ENCODE assay signal across 27 cellular contexts in genomic region chr1:170731566-170732261, GRCh38.
A peak's percentile ranks its signal among the peaks of the same experiment; 100 is the strongest.
DNase-seq lines count a peak whose midpoint lies in the region; ATAC-seq and TF ChIP-seq lines count a peak whose summit lies in the region.
"Had no signal": no experiment of that assay in that cellular context is flagged by ENCODE, and none has a peak within 500 bp of the region (broad histone marks: within the 10 kb centered on the region; RNA-seq: fewer than 3 reads in every experiment).

No MANE protein-coding gene starts in this region.

- peak overlapping the region in 7 of 12 donors; percentile 3 to 79 (median 56) for H3K27ac ChIP-seq in heart left ventricle
- H3K27ac ChIP-seq in fibroblast of lung (ENCODE audit: insufficient read depth, low read length): peak overlapping the region; percentile 8
- peak overlapping the region; percentile 57 for H3K27ac ChIP-seq in smooth muscle cell (ENCODE audit: low read depth)
- H3K27ac ChIP-seq: HL-60, PC-9, upper lobe of right lung had no signal

- DNase-seq in heart left ventricle (no peak), Right ventricle myocardium inferior (ENCODE audit: missing footprints) (no peak), NCI-H82 (lab: John Stamatoyannopoulos, UW) (peak; percentile 91), fibroblast of lung (ENCODE audit: low read depth in 2 of 2) (no peak), smooth muscle cell (lab: John Stamatoyannopoulos, UW; ENCODE audit: unreplicated experiment) (no peak), erythroblast (lab: John Stamatoyannopoulos, UW) (no peak), COLO668 (lab: John Stamatoyannopoulos, UW; ENCODE audit: unreplicated experiment) (no peak)
- DNase-seq: 8988T; activated CD4-positive, alpha-beta T cell treated with anti-CD3 and anti-CD28 coated beads, Interleukin-2, amount 50 U/mL, for 48 hours; activated CD4-positive, CD25-positive, alpha-beta regulatory T cell treated with anti-CD3 and anti-CD28 coated beads, Interleukin-2, amount 50 U/mL, for 72 hours; activated CD8-positive, alpha-beta memory T cell treated with anti-CD3 and anti-CD28 coated beads, Interleukin-2, amount 50 U/mL, for 4 hours; activated naive CD4-positive, alpha-beta T cell treated with anti-CD3 and anti-CD28 coated beads, Interleukin-2, amount 50 U/mL, for 16 hours; CD4-positive, alpha-beta T cell; KG1; mesendoderm; MM.1S; NCI-H1105 treated with DMSO at 0.1 percent for 48 hours; NCI-H2029; NCI-H526 treated with DMSO at 0.1 percent for 48 hours; PC-9; T-helper 2 cell; upper lobe of right lung had no signal

- peaks cover 28% of the 10 kb centered on the region for H3F3A ChIP-seq in smooth muscle cell (ENCODE audit: low read depth)

- H2AFZ ChIP-seq in fibroblast of lung (ENCODE audit: low read length): no peak overlapping the region
- no peak overlapping the region for H2AFZ ChIP-seq in smooth muscle cell (ENCODE audit: low read depth)
- H2AFZ ChIP-seq: PC-9 had no signal

- H3K4me3 ChIP-seq in heart left ventricle (no peak overlapping the region), fibroblast of lung (replicated peaks in 1 of 4; ENCODE audit: control extremely low read depth in 1 of 4, insufficient read depth in 1 of 4, low read depth in 3 of 4, low read length in 4 of 4) (no peak overlapping the region), smooth muscle cell (no peak overlapping the region)
- H3K4me3 ChIP-seq: breast epithelium, PC-9, upper lobe of right lung had no signal

- ATAC-seq in heart left ventricle: no peak
- no peak for ATAC-seq in Right ventricle myocardium inferior
- no peak for ATAC-seq in GM21526 (IDR thresholded peaks at IDR 0.05; ENCODE audit: low FRiP score, unreplicated experiment)
- ATAC-seq: left lobe of liver; stimulated activated memory B cell treated with anti-CD40 and anti-IgM and Interleukin-4, amounts not matched to agents 10 μg/mL and 1 μg/mL and 100 μg/mL, for 72 hours; upper lobe of right lung had no signal

- intact Hi-C loops in heart left ventricle (cut with DNase I) (loop anchor here in 3 of 10 donors (5.0 to 10.0 kb wide), 2 partner anchors 34 to 197 kb away; partner anchors contain the start of gene GORAB (in 1 of the 3)), Right ventricle myocardium inferior (cut with DNase I) (loop anchor here (5.0 kb wide), 2 partner anchors 34 to 64 kb away; no protein-coding TSS in a partner anchor)

- H3K4me2 ChIP-seq in fibroblast of lung (ENCODE audit: extremely low read depth, insufficient read depth, low read length) (no peak overlapping the region), smooth muscle cell (peak overlapping the region; percentile 37)
- H3K4me2 ChIP-seq: PC-9 had no signal

- peaks cover 0 to 31% (median 0%) of the 10 kb centered on the region in 9 donors for H3K36me3 ChIP-seq in heart left ventricle
- H3K36me3 ChIP-seq in fibroblast of lung (ENCODE audit: control insufficient read depth, insufficient read depth, low read length): peaks cover 7% of the 10 kb centered on the region
- H3K36me3 ChIP-seq in smooth muscle cell (ENCODE audit: low read depth): no peaks in the 10 kb centered on the region
- H3K36me3 ChIP-seq: breast epithelium, upper lobe of right lung had no signal

- no peaks in the 10 kb centered on the region for H3K79me2 ChIP-seq in fibroblast of lung (ENCODE audit: control insufficient read depth, insufficient read depth, low read length)
- H3K79me2 ChIP-seq in smooth muscle cell (ENCODE audit: low read depth): no peaks in the 10 kb centered on the region

- WGBS in heart left ventricle, 4 donors: 61 to 68% (median 65%) methylated on average over 4 of the region's 4 CpGs
- 37% methylated on average over 4 of the region's 4 CpGs for WGBS in smooth muscle cell (ENCODE audit: low lambda C conversion rate)

- H3K9me3 ChIP-seq in heart left ventricle: no peaks in the 10 kb centered on the region
- no peaks in the 10 kb centered on the region for H3K9me3 ChIP-seq in fibroblast of lung (ENCODE audit: control insufficient read depth, insufficient read depth, low read depth, low read length)
- no peaks in the 10 kb centered on the region for H3K9me3 ChIP-seq in smooth muscle cell (replicated peaks; ENCODE audit: low read depth)
- H3K9me3 ChIP-seq: breast epithelium, upper lobe of right lung had no signal

- no peak overlapping the region for H3K9ac ChIP-seq in fibroblast of lung (ENCODE audit: insufficient read depth, low read length)
- H3K9ac ChIP-seq in smooth muscle cell (ENCODE audit: low read depth): no peak overlapping the region

- TF ChIP-seq POLR2A in heart left ventricle (IDR thresholded peaks at IDR 0.05) (no peak), erythroblast (IDR thresholded peaks at IDR 0.05; ENCODE audit: low read length) (no peak)

- no peak for TF ChIP-seq CTCF in heart left ventricle (IDR thresholded peaks at IDR 0.05)
- TF ChIP-seq CTCF in fibroblast of lung (conservative IDR thresholded peaks at IDR 0.05 in 1 of 2, IDR thresholded peaks at IDR 0.05 in 1 of 2; ENCODE audit: low read depth in 1 of 2, low read length in 2 of 2): no peak
- TF ChIP-seq CTCF in smooth muscle cell (IDR thresholded peaks at IDR 0.05; ENCODE audit: borderline replicate concordance, insufficient read depth, poor library complexity, severe bottlenecking): no peak

- no peaks in the 10 kb centered on the region for H3K27me3 ChIP-seq in heart left ventricle
- H3K27me3 ChIP-seq in fibroblast of lung (ENCODE audit: control insufficient read depth, insufficient read depth, low read length): no peaks in the 10 kb centered on the region
- H3K27me3 ChIP-seq in smooth muscle cell (ENCODE audit: low read depth): no peaks in the 10 kb centered on the region
- H3K27me3 ChIP-seq: breast epithelium, upper lobe of right lung had no signal

- H4K20me1 ChIP-seq in fibroblast of lung (ENCODE audit: control insufficient read depth, extremely low read depth, insufficient read depth, low read length) (no peaks in the 10 kb centered on the region), smooth muscle cell (ENCODE audit: low read depth) (no peaks in the 10 kb centered on the region)

- peaks cover 0 to 60% (median 38%) of the 10 kb centered on the region in 12 donors for H3K4me1 ChIP-seq in heart left ventricle
- peaks cover 16% of the 10 kb centered on the region for H3K4me1 ChIP-seq in fibroblast of lung (ENCODE audit: control insufficient read depth, extremely low read depth, insufficient read depth, low read length)
- peaks cover 9% of the 10 kb centered on the region for H3K4me1 ChIP-seq in smooth muscle cell (ENCODE audit: low read depth)
- H3K4me1 ChIP-seq: breast epithelium, upper lobe of right lung had no signal
